15 cellular contexts compared by ENCODE assay signal in genomic region chr3:47847256-47847655, GRCh38. TPM values are rescaled to one million over a fixed set of nuclear protein-coding genes. Genes with fewer than 3 reads are reported as not detected.
A peak's percentile ranks its signal among the peaks of the same experiment; 100 is the strongest.
DNase-seq lines count a peak whose midpoint lies in the region; ATAC-seq, FAIRE-seq and TF ChIP-seq lines count a peak whose summit lies in the region.
"Had no signal": no experiment of that assay in that cellular context is flagged by ENCODE, and none has a peak within 500 bp of the region (broad histone marks: within the 10 kb centered on the region; RNA-seq: fewer than 3 reads in every experiment).

No MANE protein-coding gene starts in this region.

- POLR2A ChIA-PET in SK-N-SH (lab: Yijun Ruan, JAX) = no interaction called here
- POLR2A ChIA-PET in H1 (lab: Charles Lee; ENCODE audit: partially characterized antibody) = interaction anchor here (1.1 to 1.2 kb wide), 2 partner anchors 9 to 13 kb away, joined by 4 read pairs; no protein-coding TSS in a partner anchor

- no peak overlapping the region for H3K14ac ChIP-seq in H1 (ENCODE audit: insufficient read length)

- 100% methylated on average over 6 of the region's 11 CpGs for WGBS in SK-N-SH (ENCODE audit: low lambda C conversion rate)
- 92% methylated on average over 11 of the region's 11 CpGs; no CpG with 5 or more reads in 1 of the 2 experiments for WGBS in H1 (ENCODE audit: extremely low coverage in 1 of 2, insufficient coverage in 1 of 2, insufficient read length in 1 of 2, insufficient replicate concordance in 2 of 2, low coverage in 1 of 2, low lambda C conversion rate in 2 of 2, missing lambda C conversion rate in 1 of 2), 2 experiments

- H3K4me1 ChIP-seq in SK-N-SH (ENCODE audit: control insufficient read depth in 1 of 2, insufficient read depth in 2 of 2, low read depth in 1 of 2, low read length in 1 of 2) (no peaks in the 10 kb centered on the region), H1 (replicated peaks in 1 of 4; ENCODE audit: control insufficient read depth in 3 of 4, insufficient read depth in 4 of 4, low read length in 3 of 4) (peaks cover 0 to 8% (median 5%) of the 10 kb centered on the region in 4 experiments; a peak in 5 of 7 replicates), neural progenitor cell (no peaks in the 10 kb centered on the region)

- H3K23ac ChIP-seq in H1 (ENCODE audit: insufficient read length) = no peak overlapping the region

- H2BK120ac ChIP-seq in H1 (replicated peaks; ENCODE audit: low read depth, low read length) = no peak overlapping the region

- H3K4me2 ChIP-seq in SK-N-SH (no peak overlapping the region), H1 (ENCODE audit: insufficient read depth in 1 of 2, low read depth in 2 of 2, low read length in 2 of 2) (no peak overlapping the region), neural progenitor cell (no peak overlapping the region)

- H3K4me3 ChIP-seq in SK-N-SH (ENCODE audit: low read depth in 2 of 2, low read length in 1 of 2) (no peak overlapping the region), H1 (ENCODE audit: extremely low read depth in 1 of 4, insufficient read depth in 2 of 4, low read depth in 3 of 4, low read length in 4 of 4) (no peak overlapping the region), neural progenitor cell (no peak overlapping the region)

- no peaks in the 10 kb centered on the region for H3K27me3 ChIP-seq in SK-N-SH (ENCODE audit: insufficient read depth)
- H3K27me3 ChIP-seq in H1 (replicated peaks in 1 of 4; ENCODE audit: control insufficient read depth in 3 of 4, extremely low read depth in 1 of 4, insufficient read depth in 3 of 4, low read length in 3 of 4) = no peaks in the 10 kb centered on the region; a peak in 1 of 7 replicates
- H3K27me3 ChIP-seq in neural progenitor cell = no peaks in the 10 kb centered on the region

- H3K9me3 Mint-ChIP-seq in neural crest cell = no peaks in the 10 kb centered on the region
- H3K9me3 Mint-ChIP-seq in neural progenitor cell = no peaks in the 10 kb centered on the region

- CTCF ChIA-PET in SK-N-SH (lab: Yijun Ruan, JAX) = interaction anchor here (1.2 kb wide), 1 partner anchor 10 kb away, joined by 4 read pairs; no protein-coding TSS in a partner anchor
- CTCF ChIA-PET in H1 (lab: Charles Lee; ENCODE audit: partially characterized antibody) = interaction anchor here (2.3 kb wide), 1 partner anchor 10 kb away, joined by 8 read pairs; no protein-coding TSS in a partner anchor

- H2BK20ac ChIP-seq in H1 (ENCODE audit: low read length) = no peak overlapping the region

- peaks cover 24% of the 10 kb centered on the region for H3K36me3 Mint-ChIP-seq in neural crest cell (ENCODE audit: low read depth)
- peaks cover 7% of the 10 kb centered on the region for H3K36me3 Mint-ChIP-seq in T-helper 17 cell (ENCODE audit: low read depth)
- peaks cover 36% of the 10 kb centered on the region for H3K36me3 Mint-ChIP-seq in neural progenitor cell

- peaks cover 28% of the 10 kb centered on the region for H3F3A ChIP-seq in SK-N-SH (replicated peaks; ENCODE audit: insufficient read depth)
- H3F3A ChIP-seq in neural progenitor cell (ENCODE audit: low read depth) = peaks cover 32% of the 10 kb centered on the region

- peaks cover 15% of the 10 kb centered on the region for H3K27me3 Mint-ChIP-seq in neural crest cell (ENCODE audit: low read depth)
- no peaks in the 10 kb centered on the region for H3K27me3 Mint-ChIP-seq in T-helper 17 cell
- H3K27me3 Mint-ChIP-seq in neural progenitor cell (ENCODE audit: insufficient read depth, low read depth) = peaks cover 10% of the 10 kb centered on the region

- no peak overlapping the region for H3K18ac ChIP-seq in H1 (ENCODE audit: extremely low read depth, low read length)

- no peak for TF ChIP-seq CTCF in SK-N-SH (IDR thresholded peaks at IDR 0.05)
- peak in 2 of 3 experiments; percentile 42 to 66; a peak in 3 of 4 replicates for TF ChIP-seq CTCF in H1 (IDR thresholded peaks at IDR 0.05; ENCODE audit: control extremely low read depth in 1 of 3, insufficient read depth in 1 of 3, low read depth in 1 of 3, low read length in 3 of 3)
- no peak for TF ChIP-seq CTCF in neural crest cell (conservative IDR thresholded peaks at IDR 0.05)
- TF ChIP-seq CTCF in neural progenitor cell (IDR thresholded peaks at IDR 0.05) = no peak

- H3K9me2 ChIP-seq in SK-N-SH = no peaks in the 10 kb centered on the region

- no peak overlapping the region for H4K5ac ChIP-seq in H1 (ENCODE audit: insufficient read length, low read depth, low read length)

- no peak overlapping the region for H3K4ac ChIP-seq in H1 (replicated peaks; ENCODE audit: insufficient read length, low read depth, low read length)

- no peak overlapping the region for H3K27ac ChIP-seq in SK-N-SH (ENCODE audit: low read depth in 2 of 2, low read length in 1 of 2)
- H3K27ac ChIP-seq in H1 (ENCODE audit: low read depth, low read length) = no peak overlapping the region
- H3K27ac ChIP-seq in neural progenitor cell = no peak overlapping the region
- H3K27ac ChIP-seq: 22Rv1 had no signal

- H3K27ac Mint-ChIP-seq in neural crest cell (ENCODE audit: unreplicated experiment) (peak overlapping the region; percentile 27), T-helper 17 cell (no peak overlapping the region), neural progenitor cell (no peak overlapping the region)

- peaks cover 29% of the 10 kb centered on the region; the same call in 1 of the 2 replicates for H4K20me1 ChIP-seq in SK-N-SH (ENCODE audit: insufficient read depth)
- peaks cover 35 to 58% of the 10 kb centered on the region in 2 experiments for H4K20me1 ChIP-seq in H1 (replicated peaks in 1 of 2; ENCODE audit: control insufficient read depth in 1 of 2, insufficient read depth in 2 of 2, low read length in 2 of 2)
- H4K20me1 ChIP-seq in neural progenitor cell (ENCODE audit: low read depth) = peaks cover 7% of the 10 kb centered on the region

- H3K4me3 Mint-ChIP-seq in neural crest cell (no peak overlapping the region), T-helper 17 cell (no peak overlapping the region), neural progenitor cell (no peak overlapping the region)

- no peak overlapping the region for H2BK12ac ChIP-seq in H1 (ENCODE audit: low read depth, low read length)

- ATAC-seq in SK-N-SH treated with all-trans-retinoic acid at 6 μM for 48 hours (no peak), T-helper 17 cell (no peak), GM21526 (IDR thresholded peaks at IDR 0.05; ENCODE audit: low FRiP score, unreplicated experiment) (no peak)
- ATAC-seq: Panc1 had no signal

- H3K79me2 ChIP-seq in SK-N-SH (ENCODE audit: insufficient read depth) (no peaks in the 10 kb centered on the region), H1 (ENCODE audit: control insufficient read depth in 1 of 2, insufficient read depth in 2 of 2, low read length in 2 of 2) (no peaks in the 10 kb centered on the region; a peak in 1 of 4 replicates), neural progenitor cell (ENCODE audit: low read depth) (no peaks in the 10 kb centered on the region)

- no peak overlapping the region for H3K56ac ChIP-seq in H1 (replicated peaks; ENCODE audit: insufficient read length, low read depth, low read length)

- peak; percentile 40 for DNase-seq in SK-N-SH
- DNase-seq in HuH-7 (ENCODE audit: low spot score) = peak; percentile 47
- peak in 1 of 2 experiments; percentile 54 for DNase-seq in H1 (ENCODE audit: low read depth in 1 of 2, low spot score in 2 of 2)
- DNase-seq in neural crest cell (ENCODE audit: low read depth, low spot score) = no peak
- DNase-seq in T-helper 17 cell = no peak
- DNase-seq in neural progenitor cell (ENCODE audit: low spot score) = no peak
- DNase-seq: C1 segment of cervical spinal cord, NCI-H187 treated with DMSO at 0.1 percent for 48 hours, NCI-H446, NCI-H748 treated with DMSO at 0.1 percent for 48 hours, SHP77 had no signal

- no peak overlapping the region for H2BK15ac ChIP-seq in H1 (ENCODE audit: low read length)

- H3K79me1 ChIP-seq in H1 (ENCODE audit: low read depth, low read length) = peaks cover 15% of the 10 kb centered on the region

- no peak overlapping the region for H4K91ac ChIP-seq in H1 (replicated peaks; ENCODE audit: insufficient read length, low read length)

- H4K8ac ChIP-seq in H1 (ENCODE audit: extremely low read depth, insufficient read depth, low read length) = peak overlapping the region; percentile 29; the same call in 1 of the 2 replicates

- H2AK5ac ChIP-seq in H1 (ENCODE audit: low read depth, low read length) = no peak overlapping the region

- H3K36me3 ChIP-seq in SK-N-SH (replicated peaks in 1 of 2; ENCODE audit: control insufficient read depth in 1 of 2, insufficient read depth in 2 of 2, low read length in 1 of 2) (peaks cover 39 to 89% of the 10 kb centered on the region in 2 experiments), H1 (ENCODE audit: control insufficient read depth in 2 of 4, insufficient read depth in 4 of 4, low read length in 3 of 4) (peaks cover 49 to 94% (median 78%) of the 10 kb centered on the region in 4 experiments), neural progenitor cell (no peaks in the 10 kb centered on the region)

- H3K23me2 ChIP-seq in H1 (ENCODE audit: low read depth, low read length) = no peaks in the 10 kb centered on the region

- H3K9me3 ChIP-seq in SK-N-SH (no peaks in the 10 kb centered on the region), H1 (ENCODE audit: insufficient read depth in 2 of 2, low read depth in 1 of 2, low read length in 1 of 2) (no peaks in the 10 kb centered on the region), T-helper 17 cell (ENCODE audit: control insufficient read depth, low read length, poor library complexity, severe bottlenecking) (no peaks in the 10 kb centered on the region), neural progenitor cell (ENCODE audit: low read depth) (no peaks in the 10 kb centered on the region)

- H3K4me1 Mint-ChIP-seq in neural crest cell (peaks cover 18% of the 10 kb centered on the region), T-helper 17 cell (peaks cover 11% of the 10 kb centered on the region), neural progenitor cell (peaks cover 3% of the 10 kb centered on the region)

- TF ChIP-seq POLR2A in H1 (IDR thresholded peaks at IDR 0.05; ENCODE audit: control extremely low read depth in 1 of 2, low read depth in 2 of 2, low read length in 2 of 2) = no peak; a peak in 1 of 3 replicates

- FAIRE-seq in H1 (lab: Jason Lieb, UNC) = no peak

- TF ChIP-seq RAD21 in SK-N-SH (IDR thresholded peaks at IDR 0.05; ENCODE audit: low read length) (no peak), H1 (IDR thresholded peaks at IDR 0.05 in 1 of 2, conservative IDR thresholded peaks at IDR 0.05 in 1 of 2; ENCODE audit: low read depth in 2 of 2, low read length in 2 of 2) (peak; percentile 43 to 63)

- no peak for TF ChIP-seq EP300 in SK-N-SH (IDR thresholded peaks at IDR 0.05; ENCODE audit: borderline replicate concordance in 1 of 2, low read depth in 1 of 2, low read length in 1 of 2)
- TF ChIP-seq EP300 in H1 (IDR thresholded peaks at IDR 0.05; ENCODE audit: borderline replicate concordance in 1 of 2, low read depth in 2 of 2, low read length in 2 of 2) = no peak

- H2AFZ ChIP-seq in SK-N-SH (ENCODE audit: low read depth) (no peak overlapping the region), H1 (ENCODE audit: low read length) (no peak overlapping the region), neural progenitor cell (replicated peaks) (no peak overlapping the region)

- H2BK5ac ChIP-seq in H1 (ENCODE audit: low read depth, low read length) = no peak overlapping the region

- no peak overlapping the region for H3K9ac ChIP-seq in SK-N-SH
- H3K9ac ChIP-seq in H1 (replicated peaks in 1 of 4; ENCODE audit: extremely low read depth in 1 of 4, low read depth in 3 of 4, low read length in 3 of 4) = no peak overlapping the region
- H3K9ac ChIP-seq in neural progenitor cell = no peak overlapping the region

RNA-seq across cellular contexts. Expression of gene DHX30, which starts 44.3 kb away (rescaled TPM):
- 86.3 and 90.4 TPM in 2 replicates for polyA plus RNA-seq in SK-N-SH (2012; rRNA removed)
- 33.8 and 48.6 TPM in 2 replicates for polyA plus RNA-seq in SK-N-SH (2012; cell fraction: cytosol; rRNA removed)
- polyA plus RNA-seq in SK-N-SH (2012; cell fraction: nucleus; rRNA removed) = 229 and 256 TPM in 2 replicates
- total RNA-seq in H1 (2021; fragmentation: NEBNext Ultra II Directional; extraction: Animal tissue kit (Norgen Biotek cat#: 25700)) = 97.7 and 97.9 TPM in 2 replicates
- polyA plus RNA-seq in H1 (2011; rRNA removed) = 82.4 and 112 TPM in 2 replicates
- 89.8 TPM for polyA plus RNA-seq in H1 (2011; cell fraction: cytosol; rRNA removed)
- 260 TPM for polyA plus RNA-seq in H1 (2011; cell fraction: nucleus; rRNA removed)
- 52.1 to 83.2 TPM (median 77.3 TPM) in 4 replicates for polyA plus RNA-seq in H1 (2012, experiment 1 of 2)
- 71.1 TPM for polyA plus RNA-seq in H1 (2012, experiment 2 of 2)
- polyA plus RNA-seq in H1 (2013, experiment 1 of 2) = 62.8 TPM
- 56.5 TPM for polyA plus RNA-seq in H1 (2013, experiment 2 of 2)
- 100 and 115 TPM in 2 replicates for polyA minus RNA-seq in H1 (2011; rRNA and poly(A)+ RNA removed)
- 65.0 TPM for polyA minus RNA-seq in H1 (2011; cell fraction: cytosol; rRNA and poly(A)+ RNA removed)
- polyA minus RNA-seq in H1 (2011; cell fraction: nucleus; rRNA and poly(A)+ RNA removed) = 108 TPM
- total RNA-seq in neural crest cell = 140 and 142 TPM in 2 replicates
- total RNA-seq in T-helper 17 cell = 10 to 100 TPM; 66.8 to 74.2 TPM
- total RNA-seq in neural progenitor cell (ENCODE audit: low replicate concordance) = 70.9 and 116 TPM in 2 replicates

Comparison
In these comparisons a context has a peak if more than half of its experiments do, and no peak if none do; other contexts are left out.
1. DNase-seq: peak in SK-N-SH (single experiment) and HuH-7 (single experiment); none in neural crest cell (single experiment), T-helper 17 cell (0 of 3) and neural progenitor cell (single experiment).
2. CTCF ChIP-seq: peak in H1 (2 of 3); none in SK-N-SH (single experiment), neural crest cell (single experiment) and neural progenitor cell (single experiment).
3. Of the 17 proteins assayed by ChIP-seq in both H1 and SK-N-SH: peak only in H1: CTCF and RAD21; only in SK-N-SH: none; in both: none; in neither: 15.